ENCODE assay signal across 15 cellular contexts in the genomic region with DNA sequence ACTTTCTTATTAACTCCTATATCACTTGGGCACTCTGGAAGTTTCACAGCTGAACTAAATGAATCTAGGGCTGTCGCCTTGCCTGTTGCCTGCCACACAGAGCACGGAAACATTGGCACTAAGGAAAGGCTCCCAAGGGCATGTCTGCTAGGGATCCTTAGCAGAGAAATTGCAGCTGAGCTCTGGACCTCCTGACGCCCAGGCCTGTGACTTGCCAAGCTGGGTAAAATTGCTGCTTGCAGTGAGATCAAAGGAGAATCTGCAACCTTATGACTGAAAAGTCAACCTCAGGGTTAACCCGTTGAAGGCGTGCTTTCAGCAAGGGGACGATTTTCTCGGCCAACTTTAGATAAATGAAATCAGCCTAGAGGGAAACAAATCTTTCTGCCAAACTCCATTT.
A peak's percentile ranks its signal among the peaks of the same experiment; 100 is the strongest.
DNase-seq lines count a peak whose midpoint lies in the region; ATAC-seq and TF ChIP-seq lines count a peak whose summit lies in the region.
"Had no signal": no experiment of that assay in that cellular context is flagged by ENCODE, and none has a peak within 500 bp of the region (broad histone marks: within the 10 kb centered on the region; RNA-seq: fewer than 3 reads in every experiment).

No MANE protein-coding gene starts in this region.

- H3K4me3 ChIP-seq in mucosa of descending colon = no peak overlapping the region
- no peak overlapping the region for H3K4me3 ChIP-seq in stomach smooth muscle (ENCODE audit: low read length in 2 of 2)
- H3K4me3 ChIP-seq: A549, ascending aorta, tibial nerve had no signal

- peak overlapping the region; percentile 60 for H3K27ac ChIP-seq in stomach smooth muscle (ENCODE audit: low read length)
- H3K27ac ChIP-seq: A549, tibial nerve had no signal

- DNase-seq in activated gamma-delta T cell treated with Interleukin-2 at 50 U/mL for 16 hours (peak; percentile 18), activated gamma-delta T cell (lab: John Stamatoyannopoulos, UW) (no peak), activated T-helper 1 cell treated with Interleukin-2 at 50 U/mL for 16 hours (ENCODE audit: low read depth) (peak; percentile 5), mucosa of descending colon (no peak), C1 segment of cervical spinal cord (lab: John Stamatoyannopoulos, UW) (no peak), iPS-NIHi7 (ENCODE audit: extremely low spot score) (no peak)
- DNase-seq: DND-41, erythroblast, immature natural killer cell, NCI-H1436 had no signal

- H3K4me1 ChIP-seq in mucosa of descending colon (ENCODE audit: low read depth) (no peaks in the 10 kb centered on the region), stomach smooth muscle (ENCODE audit: control insufficient read depth, insufficient read depth, low read length) (peaks cover 10% of the 10 kb centered on the region)
- H3K4me1 ChIP-seq: A549 had no signal

- H3K9me3 ChIP-seq in mucosa of descending colon = no peaks in the 10 kb centered on the region
- no peaks in the 10 kb centered on the region for H3K9me3 ChIP-seq in stomach smooth muscle (ENCODE audit: control insufficient read depth in 2 of 2, low read length in 2 of 2)
- H3K9me3 ChIP-seq: ascending aorta had no signal

- TF ChIP-seq CTCF in mucosa of descending colon (IDR thresholded peaks at IDR 0.05) = no peak

- H3K36me3 ChIP-seq in mucosa of descending colon (ENCODE audit: low read depth) (no peaks in the 10 kb centered on the region), stomach smooth muscle (ENCODE audit: control insufficient read depth in 2 of 2, insufficient read depth in 2 of 2, low read length in 2 of 2) (no peaks in the 10 kb centered on the region)
- H3K36me3 ChIP-seq: ascending aorta, tibial nerve had no signal

- H3K27me3 ChIP-seq in stomach smooth muscle (ENCODE audit: control insufficient read depth in 1 of 2, insufficient read depth in 2 of 2, low read length in 2 of 2) = no peaks in the 10 kb centered on the region
- H3K27me3 ChIP-seq: ascending aorta, tibial nerve had no signal

- peak overlapping the region; percentile 7 to 13 for H3K9ac ChIP-seq in stomach smooth muscle (ENCODE audit: low read length in 2 of 2)

- ATAC-seq in mucosa of descending colon = peak; percentile 31
- ATAC-seq in SK-N-SH treated with all-trans-retinoic acid at 6 μM for 48 hours = no peak
- ATAC-seq: A549 had no signal

- intact Hi-C loops in mucosa of descending colon (cut with DNase I, micrococcal nuclease) = no loop called here

TF ChIP-seq in SK-N-SH treated with all-trans-retinoic acid at 6 μM for 48 hours, 23 proteins besides CTCF, POLR2A, EP300 and RAD21:
- TF ChIP-seq ZFP3 (CRISPR knock-in tag; IDR thresholded peaks at IDR 0.05) (no peak), TCF4 (CRISPR knock-in tag; IDR thresholded peaks at IDR 0.05; ENCODE audit: borderline replicate concordance) (no peak), ZC3H10 (CRISPR knock-in tag; IDR thresholded peaks at IDR 0.05) (no peak), GLIS3 (CRISPR knock-in tag; IDR thresholded peaks at IDR 0.05) (no peak), ZFP30 (CRISPR knock-in tag; IDR thresholded peaks at IDR 0.05) (no peak), ZNF8 (CRISPR knock-in tag; IDR thresholded peaks at IDR 0.05) (no peak), ZNF565 (CRISPR knock-in tag; conservative IDR thresholded peaks at IDR 0.05; ENCODE audit: low read depth) (no peak), ESRRG (CRISPR knock-in tag; IDR thresholded peaks at IDR 0.05) (no peak), BACH2 (CRISPR knock-in tag; IDR thresholded peaks at IDR 0.05; ENCODE audit: borderline replicate concordance) (no peak), RARB (CRISPR knock-in tag; IDR thresholded peaks at IDR 0.05) (no peak), TOX (CRISPR knock-in tag; IDR thresholded peaks at IDR 0.05; ENCODE audit: borderline replicate concordance) (no peak), ISL1 (CRISPR knock-in tag; IDR thresholded peaks at IDR 0.05) (no peak), ZNF70 (CRISPR knock-in tag; IDR thresholded peaks at IDR 0.05) (no peak)
- TF ChIP-seq, protein P1, sequence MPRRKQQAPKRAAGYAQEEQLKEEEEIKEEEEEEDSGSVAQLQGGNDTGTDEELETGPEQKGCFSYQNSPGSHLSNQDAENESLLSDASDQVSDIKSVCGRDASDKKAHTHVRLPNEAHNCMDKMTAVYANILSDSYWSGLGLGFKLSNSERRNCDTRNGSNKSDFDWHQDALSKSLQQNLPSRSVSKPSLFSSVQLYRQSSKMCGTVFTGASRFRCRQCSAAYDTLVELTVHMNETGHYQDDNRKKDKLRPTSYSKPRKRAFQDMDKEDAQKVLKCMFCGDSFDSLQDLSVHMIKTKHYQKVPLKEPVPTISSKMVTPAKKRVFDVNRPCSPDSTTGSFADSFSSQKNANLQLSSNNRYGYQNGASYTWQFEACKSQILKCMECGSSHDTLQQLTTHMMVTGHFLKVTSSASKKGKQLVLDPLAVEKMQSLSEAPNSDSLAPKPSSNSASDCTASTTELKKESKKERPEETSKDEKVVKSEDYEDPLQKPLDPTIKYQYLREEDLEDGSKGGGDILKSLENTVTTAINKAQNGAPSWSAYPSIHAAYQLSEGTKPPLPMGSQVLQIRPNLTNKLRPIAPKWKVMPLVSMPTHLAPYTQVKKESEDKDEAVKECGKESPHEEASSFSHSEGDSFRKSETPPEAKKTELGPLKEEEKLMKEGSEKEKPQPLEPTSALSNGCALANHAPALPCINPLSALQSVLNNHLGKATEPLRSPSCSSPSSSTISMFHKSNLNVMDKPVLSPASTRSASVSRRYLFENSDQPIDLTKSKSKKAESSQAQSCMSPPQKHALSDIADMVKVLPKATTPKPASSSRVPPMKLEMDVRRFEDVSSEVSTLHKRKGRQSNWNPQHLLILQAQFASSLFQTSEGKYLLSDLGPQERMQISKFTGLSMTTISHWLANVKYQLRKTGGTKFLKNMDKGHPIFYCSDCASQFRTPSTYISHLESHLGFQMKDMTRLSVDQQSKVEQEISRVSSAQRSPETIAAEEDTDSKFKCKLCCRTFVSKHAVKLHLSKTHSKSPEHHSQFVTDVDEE (CRISPR knock-in tag; IDR thresholded peaks at IDR 0.05) = no peak
- TF ChIP-seq, protein P2, sequence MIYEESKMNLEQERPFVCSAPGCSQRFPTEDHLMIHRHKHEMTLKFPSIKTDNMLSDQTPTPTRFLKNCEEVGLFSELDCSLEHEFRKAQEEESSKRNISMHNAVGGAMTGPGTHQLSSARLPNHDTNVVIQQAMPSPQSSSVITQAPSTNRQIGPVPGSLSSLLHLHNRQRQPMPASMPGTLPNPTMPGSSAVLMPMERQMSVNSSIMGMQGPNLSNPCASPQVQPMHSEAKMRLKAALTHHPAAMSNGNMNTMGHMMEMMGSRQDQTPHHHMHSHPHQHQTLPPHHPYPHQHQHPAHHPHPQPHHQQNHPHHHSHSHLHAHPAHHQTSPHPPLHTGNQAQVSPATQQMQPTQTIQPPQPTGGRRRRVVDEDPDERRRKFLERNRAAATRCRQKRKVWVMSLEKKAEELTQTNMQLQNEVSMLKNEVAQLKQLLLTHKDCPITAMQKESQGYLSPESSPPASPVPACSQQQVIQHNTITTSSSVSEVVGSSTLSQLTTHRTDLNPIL (CRISPR knock-in tag; IDR thresholded peaks at IDR 0.05; ENCODE audit: low read depth) = no peak
- TF ChIP-seq, protein P3, sequence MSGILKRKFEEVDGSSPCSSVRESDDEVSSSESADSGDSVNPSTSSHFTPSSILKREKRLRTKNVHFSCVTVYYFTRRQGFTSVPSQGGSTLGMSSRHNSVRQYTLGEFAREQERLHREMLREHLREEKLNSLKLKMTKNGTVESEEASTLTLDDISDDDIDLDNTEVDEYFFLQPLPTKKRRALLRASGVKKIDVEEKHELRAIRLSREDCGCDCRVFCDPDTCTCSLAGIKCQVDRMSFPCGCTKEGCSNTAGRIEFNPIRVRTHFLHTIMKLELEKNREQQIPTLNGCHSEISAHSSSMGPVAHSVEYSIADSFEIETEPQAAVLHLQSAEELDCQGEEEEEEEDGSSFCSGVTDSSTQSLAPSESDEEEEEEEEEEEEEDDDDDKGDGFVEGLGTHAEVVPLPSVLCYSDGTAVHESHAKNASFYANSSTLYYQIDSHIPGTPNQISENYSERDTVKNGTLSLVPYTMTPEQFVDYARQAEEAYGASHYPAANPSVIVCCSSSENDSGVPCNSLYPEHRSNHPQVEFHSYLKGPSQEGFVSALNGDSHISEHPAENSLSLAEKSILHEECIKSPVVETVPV (CRISPR knock-in tag; IDR thresholded peaks at IDR 0.05) = no peak

Comparison
In these comparisons a context has a peak if more than half of its experiments do, and no peak if none do; other contexts are left out.
1. DNase-seq: peak in activated gamma-delta T cell treated with Interleukin-2 at 50 U/mL for 16 hours (single experiment) and activated T-helper 1 cell treated with Interleukin-2 at 50 U/mL for 16 hours (single experiment); none in activated gamma-delta T cell (single experiment), mucosa of descending colon (0 of 3), C1 segment of cervical spinal cord (0 of 14) and iPS-NIHi7 (single experiment).